In the genomic region with DNA sequence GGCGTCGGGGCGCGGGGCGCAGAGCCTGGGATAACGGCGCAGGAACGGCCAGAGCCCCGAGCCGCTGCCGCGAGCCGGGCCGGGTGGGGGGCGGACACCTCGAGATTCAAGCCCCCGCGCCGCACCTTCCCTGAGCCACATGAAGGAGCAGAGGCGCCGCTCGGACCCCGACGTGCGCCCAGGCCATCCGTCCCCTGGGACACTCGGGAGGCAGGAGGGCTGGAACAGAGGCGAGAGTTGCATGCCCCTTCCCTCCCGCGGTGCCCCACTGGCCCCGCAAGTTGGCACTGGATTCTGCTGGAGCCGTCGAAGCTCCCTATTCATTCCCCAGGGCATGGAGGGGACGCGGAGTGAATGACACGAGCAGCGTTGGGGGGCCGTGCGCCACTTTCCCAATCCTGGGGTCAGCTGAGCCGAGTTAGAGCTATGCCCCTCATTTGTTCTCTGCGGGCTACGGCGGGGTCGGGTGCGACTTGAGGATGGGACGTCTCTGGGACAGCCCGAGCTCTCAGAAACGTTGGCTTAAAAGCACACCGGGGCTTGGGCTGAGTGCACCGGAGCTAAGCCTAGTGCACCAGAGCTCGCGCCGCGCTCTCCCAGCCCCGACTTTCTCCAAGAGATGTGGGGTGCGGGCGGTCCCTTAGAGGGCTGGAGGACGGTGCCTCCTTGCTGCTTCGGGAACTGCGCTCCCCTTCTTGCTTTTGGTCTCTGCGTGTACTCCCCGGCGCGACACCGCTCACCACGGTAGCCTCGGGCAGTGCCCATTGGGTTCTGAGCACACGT, we compare ENCODE assay signal across 14 cellular contexts. TPM values are rescaled to one million over a fixed set of nuclear protein-coding genes. Genes with fewer than 3 reads are reported as not detected.
DNase-seq lines count a peak whose midpoint lies in the region; ATAC-seq and TF ChIP-seq lines count a peak whose summit lies in the region.
"Had no signal": no experiment of that assay in that cellular context is flagged by ENCODE, and none has a peak within 500 bp of the region (broad histone marks: within the 10 kb centered on the region; RNA-seq: fewer than 3 reads in every experiment).

No MANE protein-coding gene starts in this region.

- H3K79me2 ChIP-seq in hepatocyte, result no peaks in the 10 kb centered on the region

- DNase-seq in heart right ventricle (no peak), Right ventricle myocardium superior (no peak), hepatocyte (ENCODE audit: low spot score) (no peak), ovary (peak in 2 of 5 donors; percentile 27 to 40), upper lobe of right lung (no peak), left colon (no peak), MG63 (no peak)
- DNase-seq: DMS79 treated with DMSO at 0.1 percent for 48 hours; natural killer cell; SIG-M5; stimulated activated CD4-positive, alpha-beta T cell treated with anti-CD3 and anti-CD28 coated beads, Interleukin-4, amount 100 ng/mL, for 4 hours had no signal

- H3K9me2 ChIP-seq in hepatocyte (replicated peaks; ENCODE audit: insufficient read depth), result no peaks in the 10 kb centered on the region

- H4K20me1 ChIP-seq in hepatocyte (ENCODE audit: insufficient read depth, poor library complexity, severe bottlenecking), result no peaks in the 10 kb centered on the region

- peak overlapping the region; percentile 80 for H3K4me2 ChIP-seq in hepatocyte

- peaks cover 0 to 20% (median 3%) of the 10 kb centered on the region in 9 donors for H3K4me1 ChIP-seq in heart right ventricle
- no peaks in the 10 kb centered on the region for H3K4me1 ChIP-seq in hepatocyte (ENCODE audit: insufficient read depth)
- H3K4me1 ChIP-seq in ovary (ENCODE audit: insufficient read depth), result peaks cover 2% of the 10 kb centered on the region
- H3K4me1 ChIP-seq in upper lobe of right lung, result no peaks in the 10 kb centered on the region

- H3K27ac ChIP-seq in heart right ventricle (peak overlapping the region in 6 of 10 donors; percentile 19 to 58 (median 48)), hepatocyte (no peak overlapping the region), ovary (no peak overlapping the region), upper lobe of right lung (no peak overlapping the region)
- H3K27ac ChIP-seq: HL-60 had no signal

- peak overlapping the region; percentile 14 to 56 (median 50) for H3K4me3 ChIP-seq in heart right ventricle
- H3K4me3 ChIP-seq in hepatocyte, result no peak overlapping the region
- peak overlapping the region; percentile 35 for H3K4me3 ChIP-seq in ovary
- peak overlapping the region; percentile 21 for H3K4me3 ChIP-seq in upper lobe of right lung
- no peak overlapping the region for H3K4me3 ChIP-seq in MG63

- H3K9me3 ChIP-seq in heart right ventricle (no peaks in the 10 kb centered on the region), hepatocyte (ENCODE audit: low read depth) (no peaks in the 10 kb centered on the region), ovary (no peaks in the 10 kb centered on the region), upper lobe of right lung (no peaks in the 10 kb centered on the region), MG63 (no peaks in the 10 kb centered on the region)

- intact Hi-C loops in heart right ventricle (cut with DNase I) (no loop called here), Right ventricle myocardium superior (cut with DNase I) (no loop called here), ovary (cut with DNase I) (no loop called here), upper lobe of right lung (cut with DNase I) (no loop called here), left colon (cut with DNase I, micrococcal nuclease) (no loop called here)

- no peak for TF ChIP-seq EP300 in ovary (IDR thresholded peaks at IDR 0.05)

- no peak for TF ChIP-seq POLR2A in ovary (IDR thresholded peaks at IDR 0.05)

- H2AFZ ChIP-seq in hepatocyte, result no peak overlapping the region

- no peak for TF ChIP-seq CTCF in heart right ventricle (IDR thresholded peaks at IDR 0.05)
- TF ChIP-seq CTCF in hepatocyte (IDR thresholded peaks at IDR 0.05; ENCODE audit: poor library complexity), result no peak
- TF ChIP-seq CTCF in ovary (IDR thresholded peaks at IDR 0.05), result no peak
- no peak for TF ChIP-seq CTCF in upper lobe of right lung (IDR thresholded peaks at IDR 0.05)

- 2% methylated on average over 49 to 68 of the region's 68 CpGs for WGBS in heart right ventricle, 2 donors
- WGBS in hepatocyte (ENCODE audit: low lambda C conversion rate, missing lambda C conversion rate), result 5% methylated on average over 45 of the region's 68 CpGs
- WGBS in ovary, 3 donors, result 1 to 4% (median 2%) methylated on average over 56 to 68 of the region's 68 CpGs

- ATAC-seq in heart right ventricle (peak in 5 of 8 donors; percentile 8 to 29 (median 26)), Right ventricle myocardium superior (ENCODE audit: poor library complexity) (no peak), upper lobe of right lung (peak; percentile 3), GM19328 (IDR thresholded peaks at IDR 0.05; ENCODE audit: unreplicated experiment) (no peak), left colon (no peak)

- no peaks in the 10 kb centered on the region for H3K36me3 ChIP-seq in heart right ventricle
- H3K36me3 ChIP-seq in hepatocyte (replicated peaks; ENCODE audit: insufficient read depth, low read depth), result no peaks in the 10 kb centered on the region
- H3K36me3 ChIP-seq in ovary, result no peaks in the 10 kb centered on the region
- H3K36me3 ChIP-seq in upper lobe of right lung, result no peaks in the 10 kb centered on the region
- H3K36me3 ChIP-seq in MG63, result no peaks in the 10 kb centered on the region

- peaks cover 0 to 70% (median 52%) of the 10 kb centered on the region in 7 donors for H3K27me3 ChIP-seq in heart right ventricle
- peaks cover 88% of the 10 kb centered on the region for H3K27me3 ChIP-seq in hepatocyte
- no peaks in the 10 kb centered on the region for H3K27me3 ChIP-seq in ovary
- H3K27me3 ChIP-seq in upper lobe of right lung, result peaks cover 40% of the 10 kb centered on the region
- peaks cover 36% of the 10 kb centered on the region for H3K27me3 ChIP-seq in MG63

RNA-seq across cellular contexts. Expression of a gene that starts 0.6 kb away (rescaled TPM):
- 1 to 10 TPM in 6 of 10 donors, under 1 TPM in 4; 0.55 to 2.5 (median 1.7) TPM for total RNA-seq in heart right ventricle
- polyA plus RNA-seq in heart right ventricle, result 1 to 10 TPM in 1 of 2 donors, under 1 TPM in 1; 0.55 to 2.7 TPM
- total RNA-seq in Right ventricle myocardium superior, result 0.73 TPM
- total RNA-seq in hepatocyte, result 3.9 and 5.7 TPM in 2 replicates
- polyA plus RNA-seq in hepatocyte, result 1.7 and 3.6 TPM in 2 replicates
- 1 to 10 TPM in 4 of 7 donors, under 1 TPM in 3; 0.23 to 2.2 (median 1.0) TPM for total RNA-seq in ovary
- 1 to 10 TPM; 1.2 to 3.3 TPM for polyA plus RNA-seq in ovary
- total RNA-seq in upper lobe of right lung, result 0.84 TPM
- total RNA-seq in left colon, result under 1 TPM; 0.21 to 0.36 TPM
- not detected in 2 replicates for total RNA-seq in MG63 (2014; rRNA removed; shearing (Covaris generic); ENCODE audit: low replicate concordance)
- total RNA-seq: natural killer cell had no signal
- polyA plus RNA-seq: AG04450 had no signal

Comparison
In these comparisons a context has a peak if more than half of its experiments do, and no peak if none do; other contexts are left out.
1. ATAC-seq: peak in heart right ventricle (5 of 8) and upper lobe of right lung (single experiment); none in Right ventricle myocardium superior (single experiment), GM19328 (single experiment) and left colon (single experiment).
2. H3K27ac ChIP-seq: peak in heart right ventricle (6 of 10); none in hepatocyte (single experiment), ovary (0 of 2) and upper lobe of right lung (single experiment).
3. H3K4me3 ChIP-seq: peak in heart right ventricle (10 of 10), ovary (single experiment) and upper lobe of right lung (single experiment); none in hepatocyte (single experiment) and MG63 (single experiment).